ENCODE assay signal across 24 cellular contexts in genomic region chr3:118550122-118550521, GRCh38.
"Had no signal": no experiment of that assay in that cellular context is flagged by ENCODE, and none has a peak within 500 bp of the region (broad histone marks: within the 10 kb centered on the region; RNA-seq: fewer than 3 reads in every experiment).

No MANE protein-coding gene starts in this region.

- H3K36me3 ChIP-seq: esophagus squamous epithelium, left lung, lower lobe of right lung, neural progenitor cell, ovary, suprapubic skin, thyroid gland, upper lobe of right lung, vagina had no signal

- H3K4me1 ChIP-seq: left lung, lower lobe of right lung, neural progenitor cell, suprapubic skin, thyroid gland, upper lobe of right lung, vagina had no signal

- H3K4me1 Mint-ChIP-seq: mesothelial cell of epicardium, neural progenitor cell had no signal

- H3K4me2 ChIP-seq: neural progenitor cell, smooth muscle cell had no signal

- H3K27ac ChIP-seq: esophagus squamous epithelium, foreskin keratinocyte, left lung, lower lobe of right lung, neural progenitor cell, ovary, suprapubic skin, thyroid gland, upper lobe of right lung, vagina had no signal

- H3K9me3 ChIP-seq: esophagus squamous epithelium, left lung, lower lobe of right lung, ovary, suprapubic skin, thyroid gland, upper lobe of right lung, vagina had no signal

- H3K27me3 Mint-ChIP-seq: natural killer cell treated with Interleukin-12 subunit alpha and Interleukin-12 subunit beta and Interleukin-15 and Interleukin-18, amount 100 ng/mL, for 72 hours had no signal

- H3K36me3 Mint-ChIP-seq: mesothelial cell of epicardium; natural killer cell treated with Interleukin-12 subunit alpha and Interleukin-12 subunit beta and Interleukin-15 and Interleukin-18, amount 100 ng/mL, for 72 hours; neural progenitor cell had no signal

- H3K27me3 ChIP-seq: esophagus squamous epithelium, foreskin keratinocyte, left lung, neural progenitor cell, ovary, suprapubic skin, thyroid gland, upper lobe of right lung, vagina had no signal

- H3K27ac Mint-ChIP-seq: mesothelial cell of epicardium; natural killer cell treated with Interleukin-12 subunit alpha and Interleukin-12 subunit beta and Interleukin-15 and Interleukin-18, amount 100 ng/mL, for 72 hours; neural progenitor cell had no signal

- H2AFZ ChIP-seq: neural progenitor cell had no signal

- H3K4me3 Mint-ChIP-seq: mesothelial cell of epicardium; natural killer cell treated with Interleukin-12 subunit alpha and Interleukin-12 subunit beta and Interleukin-15 and Interleukin-18, amount 100 ng/mL, for 72 hours; neural progenitor cell had no signal

- H3K9me3 Mint-ChIP-seq: mesothelial cell of epicardium, neural progenitor cell had no signal

- DNase-seq: central memory CD4-positive, alpha-beta T cell; cortex of kidney; effector memory CD4-positive, alpha-beta T cell; esophagus squamous epithelium; foreskin keratinocyte; head of caudate nucleus; hypothalamus; left lung; lower lobe of right lung; nucleus accumbens; ovary; right cardiac atrium; stimulated activated CD4-positive, alpha-beta T cell treated with anti-CD3 and anti-CD28 coated beads, Interleukin-2, amount 100 ng/mL, for 48 hours; stimulated activated naive CD8-positive, alpha-beta T cell treated with anti-CD3 and anti-CD28 coated beads, Interleukin-15, Interleukin-2, amounts not matched to agents 100 U/mL and 50 U/mL, for 24 hours; thyroid gland; upper lobe of right lung had no signal

- FAIRE-seq: endometrium, keratinocyte had no signal

- H3K4me3 ChIP-seq: esophagus squamous epithelium, left lung, lower lobe of right lung, neural progenitor cell, ovary, smooth muscle cell, suprapubic skin, thyroid gland, upper lobe of right lung, vagina had no signal

- H3K9ac ChIP-seq: neural progenitor cell had no signal
